7 cellular contexts compared by ENCODE assay signal in genomic region chr1:26099780-26100179, GRCh38. TPM values are rescaled to one million over a fixed set of nuclear protein-coding genes. Genes with fewer than 3 reads are reported as not detected.
"Had no signal": no experiment of that assay in that cellular context is flagged by ENCODE, and none has a peak within 500 bp of the region (broad histone marks: within the 10 kb centered on the region; RNA-seq: fewer than 3 reads in every experiment).

No MANE protein-coding gene starts in this region.

- FAIRE-seq: H1, H54 had no signal

- DNase-seq: H9, HCEC 1CT, KBM-7 had no signal

- H3K4me2 ChIP-seq: GM23338 had no signal

- H2AFZ ChIP-seq: GM23338 had no signal

- H3K4me3 ChIP-seq: GM23338 had no signal

- ATAC-seq: GM23338 had no signal

RNA-seq across cellular contexts. Expression of gene TRIM63, which starts 32.4 kb away (rescaled TPM):
- total RNA-seq: H1, H9 had no signal
- polyA plus RNA-seq: GM23338, H1 had no signal

RNA-seq across cellular contexts. Expression of gene SLC30A2, which starts 53.9 kb away (rescaled TPM):
- polyA plus RNA-seq: GM23338 had no signal

RNA-seq across cellular contexts. Expression of gene FAM110D, which starts 59.1 kb away (rescaled TPM):
- total RNA-seq: HT-29 had no signal
